In genomic region chr3:100726706-100727105, GRCh38 we compare ENCODE assay signal across 31 cellular contexts. TPM values are rescaled to one million over a fixed set of nuclear protein-coding genes. Genes with fewer than 3 reads are reported as not detected.
DNase-seq lines count a peak whose midpoint lies in the region; ATAC-seq and TF ChIP-seq lines count a peak whose summit lies in the region.
"Had no signal": no experiment of that assay in that cellular context is flagged by ENCODE, and none has a peak within 500 bp of the region (broad histone marks: within the 10 kb centered on the region; RNA-seq: fewer than 3 reads in every experiment).

No MANE protein-coding gene starts in this region.

- CTCF ChIA-PET in MCF 10A (lab: Yijun Ruan, JAX): interaction anchor here (0.7 to 3.4 kb wide), 5 partner anchors 11 to 470 kb away, joined by 3 to 21 read pairs (median 11); no protein-coding TSS in a partner anchor

- TF ChIP-seq POLR2A in breast epithelium (IDR thresholded peaks at IDR 0.05): no peak

- 50 to 73% methylated on average over 1 of the region's 1 CpG for WGBS in endodermal cell (ENCODE audit: insufficient coverage in 1 of 2, insufficient read length in 1 of 2), 2 experiments

- intact Hi-C loops in MCF 10A (cut with micrococcal nuclease) (no loop called here), breast epithelium (cut with DNase I; ENCODE audit: low total_unique reads) (no loop called here), sciatic nerve (cut with DNase I) (no loop called here)

- H3K4me1 Mint-ChIP-seq in MCF 10A (ENCODE audit: insufficient read depth, unreplicated experiment) (peaks cover 8% of the 10 kb centered on the region), T-helper 17 cell (peaks cover 21% of the 10 kb centered on the region), endodermal cell (peaks cover 31% of the 10 kb centered on the region), type B pancreatic cell (ENCODE audit: unreplicated experiment) (no peaks in the 10 kb centered on the region)
- H3K4me1 Mint-ChIP-seq: neural crest cell had no signal

- H3K36me3 Mint-ChIP-seq in MCF 10A (ENCODE audit: insufficient read depth, unreplicated experiment) (peaks cover 79% of the 10 kb centered on the region), T-helper 17 cell (ENCODE audit: low read depth) (peaks cover 14% of the 10 kb centered on the region), endodermal cell (ENCODE audit: low read depth) (peaks cover 73% of the 10 kb centered on the region), type B pancreatic cell (peaks cover 39% of the 10 kb centered on the region)

- H3K27me3 Mint-ChIP-seq in MCF 10A (ENCODE audit: insufficient read depth, unreplicated experiment) (no peaks in the 10 kb centered on the region), T-helper 17 cell (no peaks in the 10 kb centered on the region), endodermal cell (ENCODE audit: insufficient read depth) (no peaks in the 10 kb centered on the region), type B pancreatic cell (no peaks in the 10 kb centered on the region)
- H3K27me3 Mint-ChIP-seq: activated T-helper 17 cell treated with anti-CD3 and anti-CD28 coated beads, Interleukin-2, amount 50 U/mL, for 72 hours; brain; stimulated activated naive CD8-positive, alpha-beta T cell treated with anti-CD3 and anti-CD28 coated beads, Interleukin-15, amount 100 ng/mL, for 72 hours had no signal

- H3K4me3 ChIP-seq in breast epithelium (no peak overlapping the region), endodermal cell (ENCODE audit: low read length) (peak overlapping the region; percentile 27)
- H3K4me3 ChIP-seq: spleen, thoracic aorta, uterus had no signal

- H3K27me3 ChIP-seq in breast epithelium: no peaks in the 10 kb centered on the region
- no peaks in the 10 kb centered on the region for H3K27me3 ChIP-seq in endodermal cell (ENCODE audit: control insufficient read depth, insufficient read depth, low read length, poor library complexity, severe bottlenecking)
- H3K27me3 ChIP-seq: spleen, uterus had no signal

- POLR2A ChIA-PET in MCF 10A (lab: Yijun Ruan, JAX): interaction anchor here (1.1 to 1.9 kb wide), 4 partner anchors 13 to 324 kb away, joined by 4 to 7 read pairs (median 6); partner anchors contain the start of gene TFG

- no peaks in the 10 kb centered on the region for H3K9me3 Mint-ChIP-seq in MCF 10A (ENCODE audit: unreplicated experiment)
- no peaks in the 10 kb centered on the region for H3K9me3 Mint-ChIP-seq in endodermal cell
- H3K9me3 Mint-ChIP-seq in type B pancreatic cell: no peaks in the 10 kb centered on the region
- H3K9me3 Mint-ChIP-seq: activated T-helper 17 cell treated with anti-CD3 and anti-CD28 coated beads, Interleukin-2, amount 50 U/mL, for 72 hours; brain; neural crest cell; stimulated activated naive CD8-positive, alpha-beta T cell treated with anti-CD3 and anti-CD28 coated beads, Interleukin-15, amount 100 ng/mL, for 72 hours had no signal

- no peak overlapping the region for H3K27ac ChIP-seq in breast epithelium
- no peak overlapping the region for H3K27ac ChIP-seq in endodermal cell (ENCODE audit: low read depth, low read length)
- H3K27ac ChIP-seq: epithelial cell of prostate, thoracic aorta, uterus, VCaP had no signal

- no peaks in the 10 kb centered on the region for H3K4me1 ChIP-seq in breast epithelium
- peaks cover 3% of the 10 kb centered on the region for H3K4me1 ChIP-seq in endodermal cell (ENCODE audit: control insufficient read depth, insufficient read depth, low read length)
- H3K4me1 ChIP-seq: uterus had no signal

- H3K27ac Mint-ChIP-seq in MCF 10A (ENCODE audit: low read depth, unreplicated experiment) (peak overlapping the region; percentile 22), T-helper 17 cell (peak overlapping the region; percentile 53), endodermal cell (no peak overlapping the region), type B pancreatic cell (peak overlapping the region; percentile 19)
- H3K27ac Mint-ChIP-seq: brain; stimulated activated naive CD8-positive, alpha-beta T cell treated with anti-CD3 and anti-CD28 coated beads, Interleukin-15, amount 100 ng/mL, for 72 hours had no signal

- H3K9me3 ChIP-seq in breast epithelium: no peaks in the 10 kb centered on the region
- H3K9me3 ChIP-seq in T-helper 17 cell (ENCODE audit: control insufficient read depth, low read length, poor library complexity, severe bottlenecking): no peaks in the 10 kb centered on the region
- H3K9me3 ChIP-seq in endodermal cell (ENCODE audit: control insufficient read depth, low read length): peaks cover 3% of the 10 kb centered on the region
- H3K9me3 ChIP-seq: spleen, thoracic aorta, uterus had no signal

- no peak for ATAC-seq in T-helper 17 cell
- no peak for ATAC-seq in sciatic nerve
- ATAC-seq in GM19397 (IDR thresholded peaks at IDR 0.05; ENCODE audit: unreplicated experiment): no peak
- ATAC-seq: activated T-helper 17 cell treated with anti-CD3 and anti-CD28 coated beads, Interleukin-2, amount 50 U/mL, for 72 hours; HCT116; Panc1; right cardiac atrium; stimulated activated naive CD8-positive, alpha-beta T cell treated with anti-CD3 and anti-CD28 coated beads, Interleukin-15, amount 100 ng/mL, for 72 hours had no signal

- DNase-seq in MCF 10A (ENCODE audit: unreplicated experiment): no peak
- DNase-seq in breast epithelium (ENCODE audit: low spot score in 2 of 2): no peak
- DNase-seq in T-helper 17 cell: no peak
- DNase-seq in endodermal cell: no peak
- no peak for DNase-seq in type B pancreatic cell (ENCODE audit: extremely low spot score, unreplicated experiment)
- no peak for DNase-seq in HUDEP-2 (lab: John Stamatoyannopoulos, UW; ENCODE audit: unreplicated experiment in 76 of 76)
- DNase-seq in sciatic nerve (ENCODE audit: low spot score): no peak
- DNase-seq: activated CD4-positive, alpha-beta T cell treated with anti-CD3 and anti-CD28 coated beads for 48 hours; activated naive CD4-positive, alpha-beta T cell treated with anti-CD3 and anti-CD28 coated beads, Interleukin-2, amount 50 U/mL, for 16 hours; hypothalamus; Karpas-422; left colon; NCI-H1436; NCI-H2081 treated with DMSO at 0.1 percent for 48 hours; NCI-H226; right cardiac atrium; SHP77 treated with DMSO at 0.1 percent for 48 hours; spleen; stimulated activated CD8-positive, alpha-beta memory T cell treated with anti-CD3 and anti-CD28 coated beads, Interleukin-4, amount 100 ng/mL, for 48 hours; stimulated activated naive CD8-positive, alpha-beta T cell treated with anti-CD3 and anti-CD28 coated beads, Interleukin-15, amount 100 ng/mL, for 72 hours; T1000; uterus had no signal

- H3K4me3 Mint-ChIP-seq in MCF 10A (ENCODE audit: unreplicated experiment) (no peak overlapping the region), T-helper 17 cell (no peak overlapping the region), endodermal cell (peak overlapping the region; percentile 9), type B pancreatic cell (no peak overlapping the region)
- H3K4me3 Mint-ChIP-seq: activated T-helper 17 cell treated with anti-CD3 and anti-CD28 coated beads, Interleukin-2, amount 50 U/mL, for 72 hours; brain; neural crest cell; stimulated activated naive CD8-positive, alpha-beta T cell treated with anti-CD3 and anti-CD28 coated beads, Interleukin-15, amount 100 ng/mL, for 72 hours had no signal

- H3K9ac ChIP-seq in endodermal cell (ENCODE audit: extremely low read depth, low read length, poor library complexity, severe bottlenecking): no peak overlapping the region

- H3K36me3 ChIP-seq in breast epithelium (no peaks in the 10 kb centered on the region), endodermal cell (ENCODE audit: control insufficient read depth, insufficient read depth, low read length) (peaks cover 73% of the 10 kb centered on the region)
- H3K36me3 ChIP-seq: uterus had no signal

- no TSS peak for BruUV-seq in MCF 10A (replicated peaks; lab: Mats Ljungman, UMichigan)

- TF ChIP-seq CTCF in MCF 10A (IDR thresholded peaks at IDR 0.05; ENCODE audit: unreplicated experiment): no peak
- no peak for TF ChIP-seq CTCF in breast epithelium (IDR thresholded peaks at IDR 0.05)
- no peak for TF ChIP-seq CTCF in endodermal cell (conservative IDR thresholded peaks at IDR 0.05)
- no peak for TF ChIP-seq CTCF in type B pancreatic cell (conservative IDR thresholded peaks at IDR 0.05)

RNA-seq across cellular contexts. Expression of gene TFG, which starts 17.4 kb away (rescaled TPM):
- total RNA-seq in MCF 10A (2022): 162 and 168 TPM in 2 replicates
- total RNA-seq in breast epithelium: 10 to 100 TPM; 72.4 to 77.0 (median 72.8) TPM
- 10 to 100 TPM; 59.2 to 60.4 TPM for total RNA-seq in T-helper 17 cell
- total RNA-seq in endodermal cell: 100 to 1,000 TPM; 102 to 137 TPM
- polyA plus RNA-seq in endodermal cell (2013, experiment 1 of 2): 142 TPM
- polyA plus RNA-seq in endodermal cell (2013, experiment 2 of 2): 139 TPM
- total RNA-seq in type B pancreatic cell (ENCODE audit: low replicate concordance): 105 and 140 TPM in 2 replicates
- total RNA-seq in sciatic nerve: 74.6 TPM
